7 cellular contexts compared by ENCODE assay signal in the genomic region with DNA sequence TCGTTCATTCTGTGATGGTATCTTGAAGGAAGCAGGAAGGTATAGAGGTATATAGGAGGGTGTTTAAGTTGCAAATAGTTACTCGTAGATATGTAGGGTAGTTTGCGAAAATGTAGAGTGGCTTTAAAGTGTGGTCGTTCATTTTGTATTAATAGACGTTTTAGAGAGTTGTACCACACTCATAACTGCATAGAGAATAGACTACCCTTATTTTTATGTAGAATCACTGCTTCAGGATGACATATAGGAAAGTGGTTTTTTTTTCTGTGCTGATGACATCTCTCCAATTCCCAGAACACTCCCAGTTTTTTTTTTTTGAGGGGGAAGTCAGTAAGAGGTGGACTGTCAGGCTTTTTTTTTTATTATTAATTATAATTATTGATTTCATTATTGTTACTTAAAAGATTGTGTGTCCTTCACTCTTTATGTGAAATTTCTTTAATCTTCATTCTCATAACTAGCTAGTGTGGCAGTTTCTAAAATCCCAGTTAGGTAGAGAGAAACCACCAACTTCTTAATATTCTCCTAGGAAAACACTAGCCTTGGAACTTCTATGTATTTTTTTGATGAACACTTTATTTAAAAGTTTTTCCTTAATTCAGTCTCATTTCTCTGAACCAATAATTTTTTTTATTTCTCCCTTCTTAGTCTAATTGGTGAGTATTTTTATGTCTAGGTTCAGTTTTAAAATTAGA. TPM values are rescaled to one million over a fixed set of nuclear protein-coding genes. Genes with fewer than 3 reads are reported as not detected.
A peak's percentile ranks its signal among the peaks of the same experiment; 100 is the strongest.
DNase-seq lines count a peak whose midpoint lies in the region; ATAC-seq and TF ChIP-seq lines count a peak whose summit lies in the region.

No MANE protein-coding gene starts in this region.

- no peak for ATAC-seq in GM21529 (IDR thresholded peaks at IDR 0.05; ENCODE audit: unreplicated experiment)
- no peak for ATAC-seq in HG03571 (IDR thresholded peaks at IDR 0.05; ENCODE audit: unreplicated experiment)

- intact Hi-C loops in activated CD4-positive, alpha-beta memory T cell treated with anti-CD3 and anti-CD28 coated beads for 36 hours (cut with micrococcal nuclease), result loop anchor here (1.0 to 2.0 kb wide), 2 partner anchors 31 to 135 kb away; partner anchors contain the start of gene SLC35F5
- intact Hi-C loops in spleen (cut with DNase I; ENCODE audit: low total_unique reads), result no loop called here

- H3K4me1 ChIP-seq in HEK293 (ENCODE audit: control insufficient read depth, insufficient read depth, low read length) (peaks cover 29% of the 10 kb centered on the region), spleen (peaks cover 74 to 85% (median 83%) of the 10 kb centered on the region in 6 donors)

- peaks cover 53% of the 10 kb centered on the region for H3K36me3 Mint-ChIP-seq in activated CD4-positive, alpha-beta memory T cell treated with anti-CD3 and anti-CD28 coated beads for 36 hours

- POLR2A ChIA-PET in HEK293 (lab: Yijun Ruan, JAX), result no interaction called here
- POLR2A ChIA-PET in activated CD4-positive, alpha-beta memory T cell treated with anti-CD3 and anti-CD28 coated beads for 36 hours (lab: Charles Lee), result interaction anchor here (0.6 to 1.4 kb wide), 2 partner anchors 10 to 155 kb away, joined by 3 read pairs; no protein-coding TSS in a partner anchor

- CTCF ChIA-PET in HEK293 (lab: Yijun Ruan, JAX), result no interaction called here
- CTCF ChIA-PET in activated CD4-positive, alpha-beta memory T cell treated with anti-CD3 and anti-CD28 coated beads for 36 hours (lab: Charles Lee), result no interaction called here

- no peaks in the 10 kb centered on the region for H3K27me3 Mint-ChIP-seq in activated CD4-positive, alpha-beta memory T cell treated with anti-CD3 and anti-CD28 coated beads for 36 hours

- no peaks in the 10 kb centered on the region for H3K9me3 Mint-ChIP-seq in activated CD4-positive, alpha-beta memory T cell treated with anti-CD3 and anti-CD28 coated beads for 36 hours

- H3K4me1 Mint-ChIP-seq in activated CD4-positive, alpha-beta memory T cell treated with anti-CD3 and anti-CD28 coated beads for 36 hours (ENCODE audit: low read depth), result peaks cover 72% of the 10 kb centered on the region

- WGBS in spleen, 5 donors, result 0 to 2% (median 1%) methylated on average over 5 of the region's 5 CpGs

- peak overlapping the region; percentile 100 for H3K4me3 ChIP-seq in HEK293 (ENCODE audit: low read depth, low read length)
- peak overlapping the region; percentile 80 to 97 (median 90) for H3K4me3 ChIP-seq in spleen

- no peak for TF ChIP-seq POLR2A in spleen (IDR thresholded peaks at IDR 0.05)

- H3K27ac Mint-ChIP-seq in activated CD4-positive, alpha-beta memory T cell treated with anti-CD3 and anti-CD28 coated beads for 36 hours, result peak overlapping the region; percentile 94

- no peak for DNase-seq in activated CD4-positive, alpha-beta memory T cell treated with anti-CD3 and anti-CD28 coated beads for 36 hours
- DNase-seq in hepatic stellate cell (ENCODE audit: low spot score) (peak; percentile 16), spleen (no peak), NCI-H510A treated with DMSO at 0.1 percent for 48 hours (lab: John Stamatoyannopoulos, UW) (no peak)

- H3K27ac ChIP-seq in HEK293 (ENCODE audit: extremely low read depth, low read depth, low read length), result peak overlapping the region; percentile 97
- H3K27ac ChIP-seq in spleen, result peak overlapping the region; percentile 89 to 100 (median 99)

- peak overlapping the region; percentile 89 for H3K4me3 Mint-ChIP-seq in activated CD4-positive, alpha-beta memory T cell treated with anti-CD3 and anti-CD28 coated beads for 36 hours

- no peak for TF ChIP-seq CTCF in HEK293 (tag by site-specific recombination; IDR thresholded peaks at IDR 0.05)
- TF ChIP-seq CTCF in spleen (IDR thresholded peaks at IDR 0.05 in 8 of 11, conservative IDR thresholded peaks at IDR 0.05 in 3 of 11), result no peak

- H3K9me3 ChIP-seq in HEK293 (ENCODE audit: control insufficient read depth, insufficient read depth, low read depth, low read length) (no peaks in the 10 kb centered on the region), spleen (no peaks in the 10 kb centered on the region)

- no peaks in the 10 kb centered on the region for H3K36me3 ChIP-seq in HEK293 (ENCODE audit: control insufficient read depth in 2 of 2, insufficient read depth in 1 of 2, low read length in 2 of 2)
- H3K36me3 ChIP-seq in spleen, result peaks cover 0 to 24% (median 4%) of the 10 kb centered on the region in 6 donors

- H3K27me3 ChIP-seq in spleen (replicated peaks in 1 of 7), result no peaks in the 10 kb centered on the region

TF ChIP-seq in HEK293, 187 proteins besides CTCF, POLR2A, EP300 and RAD21 (continues in another document):
- TF ChIP-seq, protein P1, sequence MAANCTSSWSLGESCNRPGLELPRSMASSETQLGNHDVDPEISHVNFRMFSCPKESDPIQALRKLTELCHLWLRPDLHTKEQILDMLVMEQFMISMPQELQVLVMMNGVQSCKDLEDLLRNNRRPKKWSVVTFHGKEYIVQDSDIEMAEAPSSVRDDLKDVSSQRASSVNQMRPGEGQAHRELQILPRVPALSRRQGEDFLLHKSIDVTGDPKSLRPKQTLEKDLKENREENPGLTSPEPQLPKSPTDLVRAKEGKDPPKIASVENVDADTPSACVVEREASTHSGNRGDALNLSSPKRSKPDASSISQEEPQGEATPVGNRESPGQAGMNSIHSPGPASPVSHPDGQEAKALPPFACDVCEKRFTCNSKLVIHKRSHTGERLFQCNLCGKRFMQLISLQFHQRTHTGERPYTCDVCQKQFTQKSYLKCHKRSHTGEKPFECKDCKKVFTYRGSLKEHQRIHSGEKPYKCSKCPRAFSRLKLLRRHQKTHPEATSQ (tag by site-specific recombination; IDR thresholded peaks at IDR 0.05), result no peak
- TF ChIP-seq ZNF677 (tag by site-specific recombination; IDR thresholded peaks at IDR 0.05), result no peak
- peak; percentile 94 for TF ChIP-seq PRDM4 (tag by site-specific recombination; IDR thresholded peaks at IDR 0.05)
- no peak for TF ChIP-seq HOXD13 (CRISPR knock-in tag; IDR thresholded peaks at IDR 0.05; ENCODE audit: borderline replicate concordance)
- no peak for TF ChIP-seq ZNF157 (tag by site-specific recombination; IDR thresholded peaks at IDR 0.05)
- TF ChIP-seq ZNF48 (tag by site-specific recombination; IDR thresholded peaks at IDR 0.05), result no peak
- no peak for TF ChIP-seq YY2 (tag by site-specific recombination; IDR thresholded peaks at IDR 0.05)
- no peak for TF ChIP-seq ZNF155 (tag by site-specific recombination; IDR thresholded peaks at IDR 0.05)
- TF ChIP-seq ZNF24 (tag by site-specific recombination; IDR thresholded peaks at IDR 0.05), result no peak
- TF ChIP-seq ZSCAN4 (tag by site-specific recombination; IDR thresholded peaks at IDR 0.05), result no peak
- TF ChIP-seq ZNF704 (tag by site-specific recombination; IDR thresholded peaks at IDR 0.05), result no peak
- TF ChIP-seq, protein P2, sequence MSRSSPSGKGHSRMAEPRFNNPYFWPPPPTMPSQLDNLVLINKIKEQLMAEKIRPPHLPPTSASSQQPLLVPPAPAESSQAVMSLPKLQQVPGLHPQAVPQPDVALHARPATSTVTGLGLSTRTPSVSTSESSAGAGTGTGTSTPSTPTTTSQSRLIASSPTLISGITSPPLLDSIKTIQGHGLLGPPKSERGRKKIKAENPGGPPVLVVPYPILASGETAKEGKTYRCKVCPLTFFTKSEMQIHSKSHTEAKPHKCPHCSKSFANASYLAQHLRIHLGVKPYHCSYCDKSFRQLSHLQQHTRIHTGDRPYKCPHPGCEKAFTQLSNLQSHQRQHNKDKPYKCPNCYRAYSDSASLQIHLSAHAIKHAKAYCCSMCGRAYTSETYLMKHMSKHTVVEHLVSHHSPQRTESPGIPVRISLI (tag by site-specific recombination; IDR thresholded peaks at IDR 0.05), result peak; percentile 87
- TF ChIP-seq KLF8 (tag by site-specific recombination; IDR thresholded peaks at IDR 0.05), result no peak

RNA-seq across cellular contexts. Expression of gene ACTR3, which starts 1.5 kb away (rescaled TPM):
- 100 to 1,000 TPM; 653 to 668 TPM for total RNA-seq in activated CD4-positive, alpha-beta memory T cell treated with anti-CD3 and anti-CD28 coated beads for 36 hours
- total RNA-seq in spleen, result 100 to 1,000 TPM; 186 to 488 (median 286) TPM
- 100 to 1,000 TPM in 2 of 3 donors, 10 to 100 TPM in 1; 75.5 to 118 (median 115) TPM for polyA plus RNA-seq in spleen
